Comparison of ENCODE assay signal across 3 cellular contexts in genomic region chr1:154572433-154573167, GRCh38.
TF ChIP-seq lines count a peak whose summit lies in the region.

No MANE protein-coding gene starts in this region.

TF ChIP-seq in SK-N-SH, 30 proteins besides CTCF, POLR2A, EP300 and RAD21:
- TF ChIP-seq MEF2A (IDR thresholded peaks at IDR 0.05; ENCODE audit: borderline replicate concordance, low read depth) (no peak), RCOR1 (IDR thresholded peaks at IDR 0.05; ENCODE audit: low read length) (no peak), POLR2AphosphoS5 (IDR thresholded peaks at IDR 0.05; ENCODE audit: low read depth, low read length) (no peak), RFX5 (IDR thresholded peaks at IDR 0.05; ENCODE audit: low read length) (peak; percentile 89), TAF1 (IDR thresholded peaks at IDR 0.05; ENCODE audit: borderline replicate concordance, low read depth, low read length) (no peak), FOXJ3 (CRISPR knock-in tag; IDR thresholded peaks at IDR 0.05) (no peak), GATA2 (CRISPR knock-in tag; IDR thresholded peaks at IDR 0.05) (no peak)
TF ChIP-seq in SK-N-SH: peak in this region for 1.

TF ChIP-seq in SK-N-SH treated with all-trans-retinoic acid at 6 μM for 48 hours, 23 proteins besides CTCF, POLR2A, EP300 and RAD21:
- TF ChIP-seq OSR1 (CRISPR knock-in tag; IDR thresholded peaks at IDR 0.05), result no peak
- no peak for TF ChIP-seq PATZ1 (CRISPR knock-in tag; IDR thresholded peaks at IDR 0.05; ENCODE audit: borderline replicate concordance)
- no peak for TF ChIP-seq POU6F1 (CRISPR knock-in tag; IDR thresholded peaks at IDR 0.05; ENCODE audit: borderline replicate concordance, low read depth)
- TF ChIP-seq ZNF70 (CRISPR knock-in tag; IDR thresholded peaks at IDR 0.05), result no peak
- TF ChIP-seq CSDC2 (CRISPR knock-in tag; IDR thresholded peaks at IDR 0.05), result no peak
- TF ChIP-seq PPARA (CRISPR knock-in tag; IDR thresholded peaks at IDR 0.05; ENCODE audit: borderline replicate concordance), result no peak
- TF ChIP-seq SNAI2 (CRISPR knock-in tag; IDR thresholded peaks at IDR 0.05), result no peak
- TF ChIP-seq ISL1 (CRISPR knock-in tag; IDR thresholded peaks at IDR 0.05), result no peak
- TF ChIP-seq ZFP30 (CRISPR knock-in tag; IDR thresholded peaks at IDR 0.05), result no peak
- no peak for TF ChIP-seq ZFP3 (CRISPR knock-in tag; IDR thresholded peaks at IDR 0.05)
- no peak for TF ChIP-seq ZNF8 (CRISPR knock-in tag; IDR thresholded peaks at IDR 0.05)
- no peak for TF ChIP-seq TCF4 (CRISPR knock-in tag; IDR thresholded peaks at IDR 0.05; ENCODE audit: borderline replicate concordance)
- TF ChIP-seq ESRRG (CRISPR knock-in tag; IDR thresholded peaks at IDR 0.05), result no peak

TF ChIP-seq in H1, 55 proteins besides CTCF, POLR2A, EP300 and RAD21:
- TF ChIP-seq ATF2 (IDR thresholded peaks at IDR 0.05; ENCODE audit: low read length), result no peak
- peak; percentile 86 for TF ChIP-seq RFX5 (IDR thresholded peaks at IDR 0.05; ENCODE audit: borderline replicate concordance, low read depth, low read length)
TF ChIP-seq in H1: peak in this region for 1.
